Comparison of ENCODE assay signal across 8 cellular contexts in the genomic region with DNA sequence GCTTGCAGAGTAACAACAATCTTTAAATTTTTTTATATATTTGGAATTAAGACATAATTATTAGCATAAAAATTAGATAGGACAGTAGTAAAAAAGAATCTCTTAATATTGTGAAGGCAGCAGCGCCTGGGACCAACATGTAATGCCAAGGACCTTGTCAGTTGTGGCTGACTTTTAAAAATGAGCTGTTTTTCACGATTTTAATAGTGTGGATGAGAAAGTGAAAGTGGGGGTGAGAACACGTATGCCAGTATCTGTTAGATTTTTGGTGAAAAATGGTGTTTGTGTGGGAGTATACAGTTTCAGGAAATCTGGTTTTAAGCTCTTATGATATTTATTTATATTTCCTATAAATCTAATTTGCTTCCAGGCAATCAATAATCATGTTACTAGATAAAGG.
DNase-seq lines count a peak whose midpoint lies in the region; ATAC-seq and TF ChIP-seq lines count a peak whose summit lies in the region.

No MANE protein-coding gene starts in this region.

- no peak for TF ChIP-seq POLR2A in HCT116 (IDR thresholded peaks at IDR 0.05; ENCODE audit: borderline replicate concordance, extremely low read depth, insufficient read depth, insufficient read length)

- H4K20me1 ChIP-seq in HCT116 (ENCODE audit: insufficient read depth) (no peaks in the 10 kb centered on the region), neural progenitor cell (ENCODE audit: low read depth) (no peaks in the 10 kb centered on the region)

- no peak overlapping the region for H3K4me3 ChIP-seq in HCT116 (replicated peaks in 1 of 2; ENCODE audit: low read depth in 1 of 2, low read length in 2 of 2)
- H3K4me3 ChIP-seq in mucosa of rectum (ENCODE audit: low read length in 2 of 2): peak overlapping the region; percentile 66 to 78
- no peak overlapping the region for H3K4me3 ChIP-seq in neural progenitor cell

- H2AFZ ChIP-seq in HCT116 (ENCODE audit: low read depth, low read length, poor library complexity, severe bottlenecking): no peak overlapping the region
- no peak overlapping the region for H2AFZ ChIP-seq in neural progenitor cell (replicated peaks)

- no peaks in the 10 kb centered on the region for H3K36me3 Mint-ChIP-seq in CD14-positive monocyte
- H3K36me3 Mint-ChIP-seq in activated naive CD8-positive, alpha-beta T cell: peaks cover 2% of the 10 kb centered on the region
- no peaks in the 10 kb centered on the region for H3K36me3 Mint-ChIP-seq in neural progenitor cell

- H3K4me2 ChIP-seq in HCT116 (ENCODE audit: low read length) (peak overlapping the region; percentile 77; the same call in 1 of the 2 replicates), neural progenitor cell (no peak overlapping the region)

- BruUV-seq in HCT116 (replicated peaks; lab: Mats Ljungman, UMichigan): no TSS peak

- H3K27me3 Mint-ChIP-seq in CD14-positive monocyte (ENCODE audit: low read depth in 3 of 3) (no peaks in the 10 kb centered on the region), neural progenitor cell (ENCODE audit: insufficient read depth, low read depth) (peaks cover 6% of the 10 kb centered on the region)
- H3K27me3 Mint-ChIP-seq in activated naive CD8-positive, alpha-beta T cell: no peaks in the 10 kb centered on the region

- H3K4me1 Mint-ChIP-seq in CD14-positive monocyte (peaks cover 28% of the 10 kb centered on the region), neural progenitor cell (no peaks in the 10 kb centered on the region)
- peaks cover 74% of the 10 kb centered on the region for H3K4me1 Mint-ChIP-seq in activated naive CD8-positive, alpha-beta T cell (ENCODE audit: low read depth)

- POLR2A ChIA-PET in HCT116 (lab: Charles Lee): interaction anchor here (0.6 kb wide), 1 partner anchor 9 kb away, joined by 3 read pairs; no protein-coding TSS in a partner anchor

- H3K27ac Mint-ChIP-seq in CD14-positive monocyte: no peak overlapping the region
- H3K27ac Mint-ChIP-seq in activated naive CD8-positive, alpha-beta T cell: peak overlapping the region; percentile 95
- no peak overlapping the region for H3K27ac Mint-ChIP-seq in neural progenitor cell

- H3F3A ChIP-seq in neural progenitor cell (ENCODE audit: low read depth): no peaks in the 10 kb centered on the region

- no peaks in the 10 kb centered on the region for H3K27me3 ChIP-seq in HCT116 (ENCODE audit: insufficient read depth, low read length)
- H3K27me3 ChIP-seq in mucosa of rectum (ENCODE audit: control insufficient read depth in 2 of 2, insufficient read depth in 2 of 2, low read length in 2 of 2): no peaks in the 10 kb centered on the region
- no peaks in the 10 kb centered on the region for H3K27me3 ChIP-seq in neural progenitor cell

- H3K9me3 Mint-ChIP-seq in CD14-positive monocyte (peaks cover 0 to 2% (median 0%) of the 10 kb centered on the region in 7 donors), neural progenitor cell (no peaks in the 10 kb centered on the region)
- H3K9me3 Mint-ChIP-seq in activated naive CD8-positive, alpha-beta T cell (ENCODE audit: low read depth): no peaks in the 10 kb centered on the region

- H3K9ac ChIP-seq in HCT116 (ENCODE audit: low read length) (no peak overlapping the region), mucosa of rectum (ENCODE audit: low read depth in 1 of 2, low read length in 2 of 2) (peak overlapping the region; percentile 73 to 81), neural progenitor cell (no peak overlapping the region)

- H3K36me3 ChIP-seq in HCT116 (ENCODE audit: control insufficient read depth in 1 of 2, insufficient read depth in 2 of 2, low read length in 2 of 2): no peaks in the 10 kb centered on the region
- no peaks in the 10 kb centered on the region for H3K36me3 ChIP-seq in mucosa of rectum (ENCODE audit: control insufficient read depth in 2 of 2, insufficient read depth in 2 of 2, low read length in 2 of 2)
- no peaks in the 10 kb centered on the region for H3K36me3 ChIP-seq in neural progenitor cell

- ATAC-seq in HCT116 (no peak), HG02678 (IDR thresholded peaks at IDR 0.05; ENCODE audit: unreplicated experiment) (no peak)

- peaks cover 0 to 17% of the 10 kb centered on the region in 2 experiments; a peak in 3 of 4 replicates for H3K4me1 ChIP-seq in HCT116 (ENCODE audit: control insufficient read depth in 1 of 2, insufficient read depth in 2 of 2, low read length in 2 of 2)
- H3K4me1 ChIP-seq in mucosa of rectum (ENCODE audit: control insufficient read depth in 2 of 2, insufficient read depth in 2 of 2, low read length in 2 of 2): peaks cover 0 to 17% of the 10 kb centered on the region in 2 donors
- H3K4me1 ChIP-seq in neural progenitor cell: no peaks in the 10 kb centered on the region

- H3K27ac ChIP-seq in HCT116 (ENCODE audit: low read depth, low read length) (no peak overlapping the region), mucosa of rectum (ENCODE audit: low read depth in 2 of 2, low read length in 2 of 2) (peak overlapping the region; percentile 85 to 96), neural progenitor cell (no peak overlapping the region)

- CTCF ChIA-PET in HCT116 (lab: Charles Lee): interaction anchor here (2.0 kb wide), 1 partner anchor 66 kb away, joined by 8 read pairs; no protein-coding TSS in a partner anchor

- peak overlapping the region; percentile 7 to 71 for H3K4me3 Mint-ChIP-seq in CD14-positive monocyte
- peak overlapping the region; percentile 85 for H3K4me3 Mint-ChIP-seq in activated naive CD8-positive, alpha-beta T cell
- H3K4me3 Mint-ChIP-seq in neural progenitor cell: no peak overlapping the region

- TF ChIP-seq CTCF in CD14-positive monocyte (IDR thresholded peaks at IDR 0.05) (no peak), HCT116 (IDR thresholded peaks at IDR 0.05 in 2 of 3, conservative IDR thresholded peaks at IDR 0.05 in 1 of 3; ENCODE audit: borderline replicate concordance in 1 of 3, insufficient read depth in 1 of 3, low read depth in 2 of 3, low read length in 2 of 3) (no peak), neural progenitor cell (IDR thresholded peaks at IDR 0.05) (no peak)

- RAD21 ChIA-PET in HCT116 (lab: Charles Lee; ENCODE audit: low non-redundant PET in 1 of 2, low total read pairs in 2 of 2, uncharacterized antibody in 2 of 2, unreplicated experiment in 2 of 2): interaction anchor here (0.6 to 1.3 kb wide), 2 partner anchors 9 to 66 kb away, joined by 3 to 4 read pairs; no protein-coding TSS in a partner anchor

- H3K9me3 ChIP-seq in HCT116 (ENCODE audit: control insufficient read depth in 1 of 2, insufficient read depth in 1 of 2, low read depth in 1 of 2, low read length in 2 of 2) (no peaks in the 10 kb centered on the region), mucosa of rectum (ENCODE audit: control insufficient read depth in 2 of 2, low read length in 2 of 2) (no peaks in the 10 kb centered on the region), neural progenitor cell (ENCODE audit: low read depth) (no peaks in the 10 kb centered on the region)

- TF ChIP-seq RAD21 in HCT116 (IDR thresholded peaks at IDR 0.05; ENCODE audit: low read depth): no peak

- intact Hi-C loops in CD14-positive monocyte (cut with micrococcal nuclease) (no loop called here), HCT116 (cut with micrococcal nuclease) (no loop called here)

- H3K9me2 ChIP-seq in HCT116 (ENCODE audit: insufficient read depth): no peaks in the 10 kb centered on the region

- DNase-seq in CD14-positive monocyte (ENCODE audit: low spot score) (no peak), HCT116 (ENCODE audit: low read depth, low spot score) (no peak), NCI-H1436 treated with DMSO at 0.1 percent for 48 hours (lab: John Stamatoyannopoulos, UW) (no peak), LoVo (ENCODE audit: low spot score) (no peak), neural progenitor cell (ENCODE audit: low spot score) (no peak)

- H3K79me2 ChIP-seq in HCT116 (ENCODE audit: insufficient read depth, low read length) (no peaks in the 10 kb centered on the region), neural progenitor cell (ENCODE audit: low read depth) (no peaks in the 10 kb centered on the region)

TF ChIP-seq in HCT116, 20 proteins besides CTCF, POLR2A, EP300 and RAD21 (continues in another document):
- TF ChIP-seq EGR1 (IDR thresholded peaks at IDR 0.05; ENCODE audit: low read depth) (no peak), FOSL1 (IDR thresholded peaks at IDR 0.05; ENCODE audit: low read depth) (no peak), ZNF274 (IDR thresholded peaks at IDR 0.05; ENCODE audit: low read depth, low read length) (no peak), ZFX (IDR thresholded peaks at IDR 0.05) (no peak), CEBPB (IDR thresholded peaks at IDR 0.05; ENCODE audit: low read depth) (no peak), JUND (IDR thresholded peaks at IDR 0.05) (no peak)
- TF ChIP-seq, protein P1, sequence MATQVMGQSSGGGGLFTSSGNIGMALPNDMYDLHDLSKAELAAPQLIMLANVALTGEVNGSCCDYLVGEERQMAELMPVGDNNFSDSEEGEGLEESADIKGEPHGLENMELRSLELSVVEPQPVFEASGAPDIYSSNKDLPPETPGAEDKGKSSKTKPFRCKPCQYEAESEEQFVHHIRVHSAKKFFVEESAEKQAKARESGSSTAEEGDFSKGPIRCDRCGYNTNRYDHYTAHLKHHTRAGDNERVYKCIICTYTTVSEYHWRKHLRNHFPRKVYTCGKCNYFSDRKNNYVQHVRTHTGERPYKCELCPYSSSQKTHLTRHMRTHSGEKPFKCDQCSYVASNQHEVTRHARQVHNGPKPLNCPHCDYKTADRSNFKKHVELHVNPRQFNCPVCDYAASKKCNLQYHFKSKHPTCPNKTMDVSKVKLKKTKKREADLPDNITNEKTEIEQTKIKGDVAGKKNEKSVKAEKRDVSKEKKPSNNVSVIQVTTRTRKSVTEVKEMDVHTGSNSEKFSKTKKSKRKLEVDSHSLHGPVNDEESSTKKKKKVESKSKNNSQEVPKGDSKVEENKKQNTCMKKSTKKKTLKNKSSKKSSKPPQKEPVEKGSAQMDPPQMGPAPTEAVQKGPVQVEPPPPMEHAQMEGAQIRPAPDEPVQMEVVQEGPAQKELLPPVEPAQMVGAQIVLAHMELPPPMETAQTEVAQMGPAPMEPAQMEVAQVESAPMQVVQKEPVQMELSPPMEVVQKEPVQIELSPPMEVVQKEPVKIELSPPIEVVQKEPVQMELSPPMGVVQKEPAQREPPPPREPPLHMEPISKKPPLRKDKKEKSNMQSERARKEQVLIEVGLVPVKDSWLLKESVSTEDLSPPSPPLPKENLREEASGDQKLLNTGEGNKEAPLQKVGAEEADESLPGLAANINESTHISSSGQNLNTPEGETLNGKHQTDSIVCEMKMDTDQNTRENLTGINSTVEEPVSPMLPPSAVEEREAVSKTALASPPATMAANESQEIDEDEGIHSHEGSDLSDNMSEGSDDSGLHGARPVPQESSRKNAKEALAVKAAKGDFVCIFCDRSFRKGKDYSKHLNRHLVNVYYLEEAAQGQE (IDR thresholded peaks at IDR 0.05; ENCODE audit: low read depth): no peak

Comparison
In these comparisons a context has a peak if more than half of its experiments do, and no peak if none do; other contexts are left out.
1. H3K27ac ChIP-seq: peak in mucosa of rectum (2 of 2); none in HCT116 (single experiment) and neural progenitor cell (single experiment).
2. H3K4me3 ChIP-seq: peak in mucosa of rectum (2 of 2); none in HCT116 (0 of 2) and neural progenitor cell (single experiment).
3. H3K9ac ChIP-seq: peak in mucosa of rectum (2 of 2); none in HCT116 (single experiment) and neural progenitor cell (single experiment).